1 cellular context compared by ENCODE assay signal in the genomic region with DNA sequence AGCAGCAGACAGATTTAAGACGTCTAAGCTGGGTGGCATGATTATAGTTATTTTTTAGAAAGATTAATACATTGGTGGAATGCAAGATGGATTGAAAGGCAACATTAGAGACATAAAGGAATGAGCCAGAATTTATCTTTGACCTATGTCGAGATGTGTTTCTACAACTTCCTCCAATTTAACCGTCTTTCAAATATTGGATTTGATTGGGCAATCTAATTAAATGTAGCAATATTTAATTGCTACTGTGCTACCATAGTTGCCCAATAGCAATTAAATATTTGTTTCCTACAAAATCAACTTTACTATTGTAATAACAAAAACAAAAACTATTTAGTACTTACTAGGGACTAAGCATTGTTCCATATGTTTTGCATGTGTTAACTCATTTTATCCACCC.
TF ChIP-seq lines count a peak whose summit lies in the region.

No MANE protein-coding gene starts in this region.

TF ChIP-seq in K562, 482 proteins besides CTCF, POLR2A, EP300 and RAD21:
- TF ChIP-seq CEBPG (CRISPR knock-in tag; IDR thresholded peaks at IDR 0.05), result no peak
- TF ChIP-seq CEBPG (tag; conservative IDR thresholded peaks at IDR 0.05 in 1 of 2, IDR thresholded peaks at IDR 0.05 in 1 of 2), result peak; percentile 16 to 46; a peak in 2 of 4 replicates
- TF ChIP-seq ZNF311 (CRISPR knock-in tag; IDR thresholded peaks at IDR 0.05), result no peak
- TF ChIP-seq, protein P1, sequence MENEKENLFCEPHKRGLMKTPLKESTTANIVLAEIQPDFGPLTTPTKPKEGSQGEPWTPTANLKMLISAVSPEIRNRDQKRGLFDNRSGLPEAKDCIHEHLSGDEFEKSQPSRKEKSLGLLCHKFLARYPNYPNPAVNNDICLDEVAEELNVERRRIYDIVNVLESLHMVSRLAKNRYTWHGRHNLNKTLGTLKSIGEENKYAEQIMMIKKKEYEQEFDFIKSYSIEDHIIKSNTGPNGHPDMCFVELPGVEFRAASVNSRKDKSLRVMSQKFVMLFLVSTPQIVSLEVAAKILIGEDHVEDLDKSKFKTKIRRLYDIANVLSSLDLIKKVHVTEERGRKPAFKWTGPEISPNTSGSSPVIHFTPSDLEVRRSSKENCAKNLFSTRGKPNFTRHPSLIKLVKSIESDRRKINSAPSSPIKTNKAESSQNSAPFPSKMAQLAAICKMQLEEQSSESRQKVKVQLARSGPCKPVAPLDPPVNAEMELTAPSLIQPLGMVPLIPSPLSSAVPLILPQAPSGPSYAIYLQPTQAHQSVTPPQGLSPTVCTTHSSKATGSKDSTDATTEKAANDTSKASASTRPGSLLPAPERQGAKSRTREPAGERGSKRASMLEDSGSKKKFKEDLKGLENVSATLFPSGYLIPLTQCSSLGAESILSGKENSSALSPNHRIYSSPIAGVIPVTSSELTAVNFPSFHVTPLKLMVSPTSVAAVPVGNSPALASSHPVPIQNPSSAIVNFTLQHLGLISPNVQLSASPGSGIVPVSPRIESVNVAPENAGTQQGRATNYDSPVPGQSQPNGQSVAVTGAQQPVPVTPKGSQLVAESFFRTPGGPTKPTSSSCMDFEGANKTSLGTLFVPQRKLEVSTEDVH (IDR thresholded peaks at IDR 0.05; ENCODE audit: low read depth, partially characterized antibody), result no peak
- no peak for TF ChIP-seq HDAC3 (IDR thresholded peaks at IDR 0.05; ENCODE audit: borderline replicate concordance, partially characterized antibody)
- no peak for TF ChIP-seq SNRNP70 (optimal IDR thresholded peaks at IDR 0.05; ENCODE audit: low read depth, low read length)
- TF ChIP-seq ELF1 (tag; IDR thresholded peaks at IDR 0.05), result no peak
TF ChIP-seq in K562: peak in this region for 1.
